ENCODE assay signal across 8 cellular contexts in the genomic region with DNA sequence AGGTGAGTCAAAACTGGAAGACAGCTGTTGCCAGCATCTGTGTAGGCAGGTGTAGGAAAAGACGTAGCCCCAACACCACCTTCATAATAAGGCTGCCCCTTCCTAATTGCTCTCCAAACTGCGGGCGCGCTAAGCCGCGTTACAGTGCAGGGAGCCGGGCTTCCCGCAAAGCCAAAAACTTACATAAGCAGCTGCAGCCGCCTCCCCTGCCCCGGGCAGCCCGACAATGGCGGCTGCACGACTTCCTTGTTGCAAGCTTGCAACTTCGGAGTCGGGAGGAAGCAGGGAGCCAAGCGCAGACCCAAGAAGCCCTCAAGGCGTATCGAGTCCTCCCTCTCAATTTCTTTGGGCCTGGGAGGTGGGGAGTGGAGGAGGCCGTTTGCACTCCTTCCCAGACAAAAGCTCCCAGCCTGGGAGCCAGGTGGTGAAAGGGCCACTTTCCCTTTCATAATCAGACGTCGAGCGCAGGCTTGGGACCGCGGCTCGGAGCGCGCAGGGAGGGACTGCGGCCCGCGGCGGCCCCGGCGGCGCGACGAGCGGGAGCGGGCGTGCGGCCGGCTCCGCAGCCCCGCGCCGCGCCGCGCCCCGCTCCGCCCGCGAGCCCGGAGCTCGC. TPM values are rescaled to one million over a fixed set of nuclear protein-coding genes. Genes with fewer than 3 reads are reported as not detected.
DNase-seq lines count a peak whose midpoint lies in the region; ATAC-seq and TF ChIP-seq lines count a peak whose summit lies in the region.

No MANE protein-coding gene starts in this region.

- CTCF ChIA-PET in CD8-positive, alpha-beta T cell (lab: Charles Lee): interaction anchor here (0.6 to 3.9 kb wide), 4 partner anchors 19 to 1770 kb away, joined by 3 to 27 read pairs (median 4); no protein-coding TSS in a partner anchor

- H3K27me3 ChIP-seq in CD8-positive, alpha-beta T cell (ENCODE audit: insufficient read depth, low read length): no peaks in the 10 kb centered on the region
- no peaks in the 10 kb centered on the region for H3K27me3 ChIP-seq in SJSA1 (replicated peaks)

- no peaks in the 10 kb centered on the region for H3K9me3 Mint-ChIP-seq in CD8-positive, alpha-beta T cell

- peaks cover 27% of the 10 kb centered on the region for H3K4me1 ChIP-seq in CD8-positive, alpha-beta T cell (ENCODE audit: insufficient read depth, low read length)
- peaks cover 22% of the 10 kb centered on the region for H3K4me1 ChIP-seq in SJSA1 (replicated peaks)

- intact Hi-C loops in CD8-positive, alpha-beta T cell (cut with DNase I, micrococcal nuclease): loop anchor here (5.0 to 10.0 kb wide), 3 partner anchors 132 to 1847 kb away; no protein-coding TSS in a partner anchor
- intact Hi-C loops in Right ventricle myocardium inferior (cut with DNase I) (loop anchor here (10.0 kb wide), 1 partner anchor 1850 kb away; no protein-coding TSS in a partner anchor), posterior cingulate gyrus (cut with DNase I) (loop anchor here (1.0 kb wide), 1 partner anchor 57 kb away; no protein-coding TSS in a partner anchor)

- H3K36me3 ChIP-seq in CD8-positive, alpha-beta T cell (ENCODE audit: insufficient read depth, low read length): peaks cover 12% of the 10 kb centered on the region
- H3K36me3 ChIP-seq in SJSA1: peaks cover 33% of the 10 kb centered on the region

- peak overlapping the region; percentile 66 for H3K4me3 ChIP-seq in CD8-positive, alpha-beta T cell (ENCODE audit: low read depth, low read length)
- peak overlapping the region; percentile 71 for H3K4me3 ChIP-seq in SJSA1

- H3K36me3 Mint-ChIP-seq in CD8-positive, alpha-beta T cell: peaks cover 35% of the 10 kb centered on the region

- H3K27ac ChIP-seq in CD8-positive, alpha-beta T cell (ENCODE audit: low read depth, low read length): peak overlapping the region; percentile 88
- peak overlapping the region; percentile 59 for H3K27ac ChIP-seq in SJSA1

- peak overlapping the region; percentile 99 for H3K27ac Mint-ChIP-seq in CD8-positive, alpha-beta T cell

- peak; percentile 14 for ATAC-seq in CD8-positive, alpha-beta T cell
- ATAC-seq in GM19468 (IDR thresholded peaks at IDR 0.05; ENCODE audit: extremely low read depth, unreplicated experiment): peak; percentile 2
- ATAC-seq in Right ventricle myocardium inferior: no peak

- H3K27me3 Mint-ChIP-seq in CD8-positive, alpha-beta T cell (ENCODE audit: low read depth): peaks cover 5% of the 10 kb centered on the region

- DNase-seq in CD8-positive, alpha-beta T cell: peak; percentile 31 to 84 (median 60)
- DNase-seq in HS-27A (ENCODE audit: low read depth) (peak; percentile 43), SJSA1 (ENCODE audit: low read depth in 1 of 2, low spot score in 2 of 2) (peak; percentile 49 to 67), Right ventricle myocardium inferior (ENCODE audit: missing footprints) (peak; percentile 87), posterior cingulate gyrus (peak; percentile 35 to 87 (median 44)), ureter (ENCODE audit: low spot score) (peak; percentile 56)
- DNase-seq in activated naive CD4-positive, alpha-beta T cell treated with Interleukin-2 at 50 U/mL for 16 hours: peak; percentile 61

- POLR2A ChIA-PET in CD8-positive, alpha-beta T cell (lab: Charles Lee): interaction anchor here (0.7 to 5.7 kb wide), 22 partner anchors 8 to 1843 kb away, joined by 3 to 192 read pairs (median 6); no protein-coding TSS in a partner anchor

- no peak for TF ChIP-seq CTCF in CD8-positive, alpha-beta T cell (IDR thresholded peaks at IDR 0.05)

- H3K4me3 Mint-ChIP-seq in CD8-positive, alpha-beta T cell: peak overlapping the region; percentile 91

- H3K4me1 Mint-ChIP-seq in CD8-positive, alpha-beta T cell (ENCODE audit: low read depth): peaks cover 39% of the 10 kb centered on the region

- no peaks in the 10 kb centered on the region for H3K9me3 ChIP-seq in CD8-positive, alpha-beta T cell (ENCODE audit: low read length)
- no peaks in the 10 kb centered on the region for H3K9me3 ChIP-seq in SJSA1 (replicated peaks)

RNA-seq across cellular contexts. Expression of gene ZBTB14, which starts 0.8 kb away (rescaled TPM):
- total RNA-seq in CD8-positive, alpha-beta T cell: 10 to 100 TPM; 20.4 to 21.6 TPM
- 17.3 and 22.5 TPM in 2 replicates for total RNA-seq in SJSA1 (2014; rRNA removed; shearing (Covaris generic))
- total RNA-seq in Right ventricle myocardium inferior (8.5 TPM), ureter (17.2 TPM)
